ENCODE assay signal across 8 cellular contexts in the genomic region with DNA sequence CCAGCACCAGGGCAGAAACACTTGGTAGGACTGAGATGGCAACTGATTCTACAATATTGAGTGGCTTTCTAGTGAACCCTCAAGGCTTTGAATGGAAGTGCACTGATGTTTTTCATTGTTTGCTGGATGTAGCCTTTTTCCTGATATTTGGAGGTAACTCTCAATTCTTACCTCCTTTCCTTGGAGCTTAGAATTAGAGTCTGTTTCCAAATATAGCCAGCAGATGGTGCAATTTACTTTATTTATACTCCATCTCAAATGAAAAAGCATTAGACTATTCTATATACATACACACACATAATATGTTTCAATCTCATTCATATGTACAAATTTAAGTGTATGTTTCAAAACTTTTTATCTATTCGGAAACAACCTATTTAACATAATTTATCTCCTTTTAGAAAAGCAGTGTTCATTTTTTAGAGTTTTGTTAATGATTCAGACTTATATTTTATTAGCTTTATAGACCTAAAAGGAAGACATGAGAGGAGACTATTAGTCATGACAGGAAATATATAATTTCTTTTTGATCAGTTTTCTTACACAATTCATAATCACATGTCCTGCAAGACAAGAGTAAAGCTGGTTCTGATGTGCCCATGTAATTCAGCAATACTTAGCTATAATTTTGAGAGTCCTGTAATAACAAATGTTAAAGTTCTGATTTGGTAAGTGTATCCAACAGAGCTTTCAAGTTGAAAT.
A peak's percentile ranks its signal among the peaks of the same experiment; 100 is the strongest.
DNase-seq lines count a peak whose midpoint lies in the region; ATAC-seq and TF ChIP-seq lines count a peak whose summit lies in the region.

No MANE protein-coding gene starts in this region.

- TF ChIP-seq CTCF in psoas muscle (IDR thresholded peaks at IDR 0.05), result peak; percentile 60

- H3K36me3 ChIP-seq in psoas muscle (ENCODE audit: insufficient read depth in 1 of 2, low read depth in 1 of 2), result no peaks in the 10 kb centered on the region

- ATAC-seq in HG03442 (IDR thresholded peaks at IDR 0.05; ENCODE audit: unreplicated experiment), result peak; percentile 77
- ATAC-seq in esophagus mucosa, result peak; percentile 48
- ATAC-seq in psoas muscle, result peak in 2 of 4 donors; percentile 48 to 67
- ATAC-seq in HG02571 (IDR thresholded peaks at IDR 0.05; ENCODE audit: unreplicated experiment), result no peak

- no peak overlapping the region for H3K4me3 ChIP-seq in psoas muscle

- intact Hi-C loops in psoas muscle (cut with DNase I), result no loop called here

- no peaks in the 10 kb centered on the region for H3K27me3 ChIP-seq in psoas muscle (ENCODE audit: insufficient read depth in 3 of 3, low read length in 2 of 3)

- no peaks in the 10 kb centered on the region for H3K4me1 ChIP-seq in psoas muscle

- peak; percentile 15 for DNase-seq in NOMO-1 treated with DMSO at 0.1 percent for 48 hours (lab: John Stamatoyannopoulos, UW; ENCODE audit: unreplicated experiment)
- no peak for DNase-seq in NOMO-1 treated with dmso at 0.1 percent for 144 hours (lab: John Stamatoyannopoulos, UW; ENCODE audit: unreplicated experiment)
- DNase-seq in OCI-M1 (lab: John Stamatoyannopoulos, UW), result peak; percentile 73
- no peak for DNase-seq in psoas muscle
- no peak for DNase-seq in GM19238 (ENCODE audit: insufficient read length, low spot score)

- H3K9me3 ChIP-seq in psoas muscle, result no peaks in the 10 kb centered on the region

- H3K27ac ChIP-seq in psoas muscle, result no peak overlapping the region

- 2 to 12% (median 6%) methylated on average over 1 of the region's 1 CpG for WGBS in psoas muscle, 3 donors

Comparison
In these comparisons a context has a peak if more than half of its experiments do, and no peak if none do; other contexts are left out.
1. DNase-seq: peak in NOMO-1 treated with DMSO at 0.1 percent for 48 hours (single experiment) and OCI-M1 (single experiment); none in NOMO-1 treated with dmso at 0.1 percent for 144 hours (single experiment), psoas muscle (0 of 2) and GM19238 (single experiment).